1 cellular context compared by ENCODE assay signal in genomic region chr1:17097125-17097524, GRCh38.
TF ChIP-seq lines count a peak whose summit lies in the region.

No MANE protein-coding gene starts in this region.

TF ChIP-seq in HepG2, 621 proteins besides CTCF, POLR2A, EP300 and RAD21:
- TF ChIP-seq CCDC6 (CRISPR knock-in tag; IDR thresholded peaks at IDR 0.05) (no peak), THAP7 (CRISPR knock-in tag; IDR thresholded peaks at IDR 0.05) (no peak), IKZF4 (CRISPR knock-in tag; IDR thresholded peaks at IDR 0.05; ENCODE audit: borderline replicate concordance, low read depth, not compliant biosample characterization) (no peak), UBTF (CRISPR knock-in tag; IDR thresholded peaks at IDR 0.05) (no peak), CREB1 (IDR thresholded peaks at IDR 0.05) (no peak), CREB1 (CRISPR knock-in tag; IDR thresholded peaks at IDR 0.05) (no peak), HNF4A (CRISPR knock-in tag; IDR thresholded peaks at IDR 0.05) (no peak), ZNF713 (CRISPR knock-in tag; IDR thresholded peaks at IDR 0.05) (no peak), ZFP82 (CRISPR knock-in tag; IDR thresholded peaks at IDR 0.05; ENCODE audit: borderline replicate concordance) (no peak), ZNF280D (CRISPR knock-in tag; IDR thresholded peaks at IDR 0.05) (no peak), BCL6 (CRISPR knock-in tag; IDR thresholded peaks at IDR 0.05) (no peak), KIAA2018 (CRISPR knock-in tag; IDR thresholded peaks at IDR 0.05; ENCODE audit: borderline replicate concordance) (no peak), E2F1 (CRISPR knock-in tag; IDR thresholded peaks at IDR 0.05) (no peak)
